18 cellular contexts compared by ENCODE assay signal in the genomic region with DNA sequence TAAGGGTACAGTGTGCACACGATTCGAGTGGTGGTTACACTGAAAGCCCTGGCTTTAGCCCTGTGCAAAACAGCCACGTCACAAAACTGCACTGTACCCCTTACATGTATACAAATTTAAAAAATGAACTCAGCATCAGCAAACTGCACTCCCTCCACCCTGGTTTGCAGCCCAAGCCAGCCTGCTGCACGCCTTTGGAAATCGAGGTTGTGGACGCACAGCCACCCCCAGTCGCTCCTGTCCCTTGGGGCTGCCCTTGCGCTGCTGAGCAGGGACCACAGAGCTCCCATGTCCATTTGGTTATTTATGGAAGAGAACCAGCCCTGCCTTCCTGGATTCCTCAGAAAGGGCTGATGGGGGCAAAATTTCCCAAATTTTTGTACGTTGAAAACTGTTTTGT.
DNase-seq lines count a peak whose midpoint lies in the region; ATAC-seq and TF ChIP-seq lines count a peak whose summit lies in the region.
"Had no signal": no experiment of that assay in that cellular context is flagged by ENCODE, and none has a peak within 500 bp of the region (broad histone marks: within the 10 kb centered on the region; RNA-seq: fewer than 3 reads in every experiment).

No MANE protein-coding gene starts in this region.

- H3K27me3 ChIP-seq in right atrium auricular region (no peaks in the 10 kb centered on the region), esophagus muscularis mucosa (no peaks in the 10 kb centered on the region), uterus (no peaks in the 10 kb centered on the region)

- WGBS in esophagus muscularis mucosa: 58% methylated on average over 9 of the region's 9 CpGs

- H3K36me3 ChIP-seq in right atrium auricular region: no peaks in the 10 kb centered on the region
- H3K36me3 ChIP-seq in esophagus muscularis mucosa: no peaks in the 10 kb centered on the region
- no peaks in the 10 kb centered on the region for H3K36me3 ChIP-seq in uterus

- no peaks in the 10 kb centered on the region for H3K27me3 Mint-ChIP-seq in stimulated activated memory B cell treated with anti-CD40 and anti-IgM and Interleukin-4, amounts not matched to agents 10 μg/mL and 1 μg/mL and 100 μg/mL, for 72 hours
- H3K27me3 Mint-ChIP-seq: CD8-positive, alpha-beta memory T cell had no signal

- peaks cover 16% of the 10 kb centered on the region for H3K36me3 Mint-ChIP-seq in stimulated activated memory B cell treated with anti-CD40 and anti-IgM and Interleukin-4, amounts not matched to agents 10 μg/mL and 1 μg/mL and 100 μg/mL, for 72 hours
- H3K36me3 Mint-ChIP-seq: CD8-positive, alpha-beta memory T cell had no signal

- no peak overlapping the region for H3K4me3 ChIP-seq in right atrium auricular region
- no peak overlapping the region for H3K4me3 ChIP-seq in esophagus muscularis mucosa
- H3K4me3 ChIP-seq in uterus: no peak overlapping the region
- H3K4me3 ChIP-seq: BLaER1 treated with 17β-estradiol and CSF1 and Interleukin-3, amounts not matched to agents 10 nM and 100 nM; GM23248 had no signal

- TF ChIP-seq CTCF in right atrium auricular region (IDR thresholded peaks at IDR 0.05) (no peak), esophagus muscularis mucosa (IDR thresholded peaks at IDR 0.05) (no peak), uterus (IDR thresholded peaks at IDR 0.05) (no peak)

- peak; percentile 71 for DNase-seq in cardiac septum (ENCODE audit: low spot score)
- DNase-seq in right atrium auricular region (ENCODE audit: low spot score): no peak
- no peak for DNase-seq in esophagus muscularis mucosa (ENCODE audit: extremely low spot score)
- DNase-seq in posterior vena cava (ENCODE audit: low spot score): peak; percentile 70
- DNase-seq in uterus: peak; percentile 14 to 16
- DNase-seq: DMS79 treated with DMSO at 0.1 percent for 48 hours, GM23248, NCI-H1436, NCI-H2029, NCI-H2171, NCI-H446 treated with DMSO at 0.1 percent for 48 hours, NCI-H748 treated with DMSO at 0.1 percent for 48 hours, OCI-M1, RPMI8226 had no signal

- no peak overlapping the region for H3K4me3 Mint-ChIP-seq in stimulated activated memory B cell treated with anti-CD40 and anti-IgM and Interleukin-4, amounts not matched to agents 10 μg/mL and 1 μg/mL and 100 μg/mL, for 72 hours
- H3K4me3 Mint-ChIP-seq: CD8-positive, alpha-beta memory T cell had no signal

- no peak for TF ChIP-seq POLR2A in esophagus muscularis mucosa (IDR thresholded peaks at IDR 0.05; ENCODE audit: low read depth)
- TF ChIP-seq POLR2A in uterus (IDR thresholded peaks at IDR 0.05): no peak

- H3K27ac ChIP-seq in right atrium auricular region (no peak overlapping the region), esophagus muscularis mucosa (replicated peaks in 1 of 4) (peak overlapping the region; percentile 92 to 98 (median 96)), uterus (peak overlapping the region in 1 of 2 donors; percentile 7)
- H3K27ac ChIP-seq: BLaER1 treated with 17β-estradiol and CSF1 and Interleukin-3, amounts not matched to agents 10 nM and 100 nM; GM23248 had no signal

- no peaks in the 10 kb centered on the region for H3K9me3 Mint-ChIP-seq in stimulated activated memory B cell treated with anti-CD40 and anti-IgM and Interleukin-4, amounts not matched to agents 10 μg/mL and 1 μg/mL and 100 μg/mL, for 72 hours

- no peaks in the 10 kb centered on the region for H3K9me3 ChIP-seq in right atrium auricular region
- no peaks in the 10 kb centered on the region for H3K9me3 ChIP-seq in esophagus muscularis mucosa
- no peaks in the 10 kb centered on the region for H3K9me3 ChIP-seq in uterus

- H3K27ac Mint-ChIP-seq in stimulated activated memory B cell treated with anti-CD40 and anti-IgM and Interleukin-4, amounts not matched to agents 10 μg/mL and 1 μg/mL and 100 μg/mL, for 72 hours: no peak overlapping the region
- H3K27ac Mint-ChIP-seq: CD8-positive, alpha-beta memory T cell had no signal

- intact Hi-C loops in cardiac septum (cut with DNase I): no loop called here
- intact Hi-C loops in esophagus muscularis mucosa (cut with DNase I): loop anchor here (5.0 kb wide), 2 partner anchors 99 to 129 kb away; a partner anchor contains a TSS
- intact Hi-C loops in posterior vena cava (cut with DNase I): loop anchor here (10.0 kb wide), 3 partner anchors 142 to 252 kb away; a partner anchor contains a TSS
- intact Hi-C loops in uterus (cut with DNase I; ENCODE audit: low total_unique reads): loop anchor here (2.0 to 10.0 kb wide), 3 partner anchors 62 to 178 kb away; a partner anchor contains a TSS

- peaks cover 0 to 58% of the 10 kb centered on the region in 2 donors for H3K4me1 ChIP-seq in right atrium auricular region
- peaks cover 47 to 99% (median 95%) of the 10 kb centered on the region in 4 donors for H3K4me1 ChIP-seq in esophagus muscularis mucosa
- H3K4me1 ChIP-seq in uterus: peaks cover 9 to 24% of the 10 kb centered on the region in 2 donors

- peaks cover 70% of the 10 kb centered on the region for H3K4me1 Mint-ChIP-seq in stimulated activated memory B cell treated with anti-CD40 and anti-IgM and Interleukin-4, amounts not matched to agents 10 μg/mL and 1 μg/mL and 100 μg/mL, for 72 hours

- no peak for TF ChIP-seq EP300 in esophagus muscularis mucosa (IDR thresholded peaks at IDR 0.05)

- no peak for ATAC-seq in stimulated activated memory B cell treated with anti-CD40 and anti-IgM and Interleukin-4, amounts not matched to agents 10 μg/mL and 1 μg/mL and 100 μg/mL, for 72 hours
- ATAC-seq in HG03354 (IDR thresholded peaks at IDR 0.05; ENCODE audit: poor library complexity, severe bottlenecking, unreplicated experiment): no peak

Comparison
In these comparisons a context has a peak if more than half of its experiments do, and no peak if none do; other contexts are left out.
1. DNase-seq: peak in cardiac septum (single experiment), posterior vena cava (single experiment) and uterus (2 of 2); none in right atrium auricular region (single experiment) and esophagus muscularis mucosa (single experiment).
2. H3K27ac ChIP-seq: peak in esophagus muscularis mucosa (4 of 4); none in right atrium auricular region (0 of 2).